7 cellular contexts compared by ENCODE assay signal in genomic region chr19:28416245-28416644, GRCh38.
"Had no signal": no experiment of that assay in that cellular context is flagged by ENCODE, and none has a peak within 500 bp of the region (broad histone marks: within the 10 kb centered on the region; RNA-seq: fewer than 3 reads in every experiment).

No MANE protein-coding gene starts in this region.

- H3K27ac ChIP-seq: HL-60, KMS-11 had no signal

- H3K4me2 ChIP-seq: KMS-11 had no signal

- DNase-seq: IMR-90, KBM-7 had no signal

- H3K4me3 ChIP-seq: K562 had no signal

- FAIRE-seq: HepG2, HTR-8/SVneo, K562 had no signal

- ATAC-seq: HepG2, K562 had no signal
